In genomic region chr3:124277516-124277890, GRCh38 we compare ENCODE assay signal across 9 cellular contexts.
DNase-seq lines count a peak whose midpoint lies in the region; ATAC-seq, FAIRE-seq and TF ChIP-seq lines count a peak whose summit lies in the region.
"Had no signal": no experiment of that assay in that cellular context is flagged by ENCODE, and none has a peak within 500 bp of the region (broad histone marks: within the 10 kb centered on the region; RNA-seq: fewer than 3 reads in every experiment).

No MANE protein-coding gene starts in this region.

- H3K79me2 ChIP-seq in OCI-LY7 (ENCODE audit: insufficient read depth, low read depth, low read length) = no peaks in the 10 kb centered on the region

- no peak for ATAC-seq in lung (ENCODE audit: insufficient read depth, low FRiP score)
- ATAC-seq in HG02973 (IDR thresholded peaks at IDR 0.05; ENCODE audit: unreplicated experiment) = no peak
- ATAC-seq in GM19455 (IDR thresholded peaks at IDR 0.05; ENCODE audit: unreplicated experiment) = no peak

- H3K4me1 ChIP-seq in lung (ENCODE audit: control insufficient read depth in 2 of 2, insufficient read depth in 2 of 2, low read length in 2 of 2) (peaks cover 11 to 19% of the 10 kb centered on the region in 2 donors), OCI-LY7 (ENCODE audit: insufficient read depth, low read length, poor library complexity, severe bottlenecking) (no peaks in the 10 kb centered on the region)

- H3K36me3 ChIP-seq in lung (ENCODE audit: control insufficient read depth in 2 of 2, insufficient read depth in 2 of 2, low read length in 2 of 2) (no peaks in the 10 kb centered on the region), OCI-LY7 (ENCODE audit: insufficient read depth, low read length) (no peaks in the 10 kb centered on the region)

- H3K4me2 ChIP-seq in OCI-LY7 (ENCODE audit: low read length) = no peak overlapping the region
- H3K4me2 ChIP-seq: KMS-11 had no signal

- H3K4me3 ChIP-seq in coronary artery (peak overlapping the region; percentile 22), lung (no peak overlapping the region), OCI-LY7 (ENCODE audit: low read depth, low read length, poor library complexity, severe bottlenecking) (no peak overlapping the region)

- no peaks in the 10 kb centered on the region for H3K9me2 ChIP-seq in OCI-LY7 (ENCODE audit: insufficient read depth, low read length)

- 19 to 28% methylated on average over 3 of the region's 3 CpGs for WGBS in lung, 2 donors

- peak; percentile 70 for DNase-seq in NCI-H2171 treated with DMSO at 0.1 percent for 48 hours (lab: John Stamatoyannopoulos, UW)
- DNase-seq in coronary artery (ENCODE audit: low spot score) = peak; percentile 80
- no peak for DNase-seq in lung (ENCODE audit: low spot score)
- DNase-seq in superior temporal gyrus (ENCODE audit: extremely low spot score) = peak; percentile 70
- no peak for DNase-seq in RCC 7860 (ENCODE audit: low spot score)
- no peak for DNase-seq in OCI-LY7 (ENCODE audit: low spot score)

- H2AFZ ChIP-seq in OCI-LY7 (ENCODE audit: low read length) = no peak overlapping the region

- no peaks in the 10 kb centered on the region for H4K20me1 ChIP-seq in OCI-LY7 (ENCODE audit: insufficient read depth, low read length)

- POLR2A ChIA-PET in OCI-LY7 (lab: Charles Lee) = no interaction called here

- H3K27me3 ChIP-seq in lung (ENCODE audit: control insufficient read depth, insufficient read depth) = no peaks in the 10 kb centered on the region

- H3K27ac ChIP-seq in coronary artery = peak overlapping the region; percentile 90 to 98
- peak overlapping the region; percentile 41 to 66 for H3K27ac ChIP-seq in lung (ENCODE audit: low read depth in 1 of 2, low read length in 1 of 2)
- H3K27ac ChIP-seq in OCI-LY7 (ENCODE audit: low read depth, low read length, poor library complexity, severe bottlenecking) = no peak overlapping the region
- H3K27ac ChIP-seq: KMS-11 had no signal

- BruUV-seq in OCI-LY7 (replicated peaks; lab: Mats Ljungman, UMichigan) = no TSS peak

- TF ChIP-seq CTCF in coronary artery (IDR thresholded peaks at IDR 0.05) (no peak), lung (IDR thresholded peaks at IDR 0.05; ENCODE audit: control extremely low read depth, extremely low read depth) (no peak), OCI-LY7 (conservative IDR thresholded peaks at IDR 0.05; ENCODE audit: low read length) (no peak)

- CTCF ChIA-PET in OCI-LY7 (lab: Charles Lee; ENCODE audit: unreplicated experiment) = no interaction called here

- FAIRE-seq in RCC 7860 (lab: Jason Lieb, UNC) = no peak

- H3K9me3 ChIP-seq in lung (ENCODE audit: control insufficient read depth in 2 of 2, insufficient read depth in 1 of 2, low read length in 1 of 2) = no peaks in the 10 kb centered on the region
- no peaks in the 10 kb centered on the region for H3K9me3 ChIP-seq in OCI-LY7 (ENCODE audit: low read length)

- intact Hi-C loops in OCI-LY7 (cut with micrococcal nuclease; ENCODE audit: unreplicated experiment) = no loop called here

Comparison
In these comparisons a context has a peak if more than half of its experiments do, and no peak if none do; other contexts are left out.
1. DNase-seq: peak in NCI-H2171 treated with DMSO at 0.1 percent for 48 hours (single experiment), coronary artery (single experiment) and superior temporal gyrus (single experiment); none in lung (single experiment), RCC 7860 (single experiment) and OCI-LY7 (single experiment).